ENCODE assay signal across 10 cellular contexts in the genomic region with DNA sequence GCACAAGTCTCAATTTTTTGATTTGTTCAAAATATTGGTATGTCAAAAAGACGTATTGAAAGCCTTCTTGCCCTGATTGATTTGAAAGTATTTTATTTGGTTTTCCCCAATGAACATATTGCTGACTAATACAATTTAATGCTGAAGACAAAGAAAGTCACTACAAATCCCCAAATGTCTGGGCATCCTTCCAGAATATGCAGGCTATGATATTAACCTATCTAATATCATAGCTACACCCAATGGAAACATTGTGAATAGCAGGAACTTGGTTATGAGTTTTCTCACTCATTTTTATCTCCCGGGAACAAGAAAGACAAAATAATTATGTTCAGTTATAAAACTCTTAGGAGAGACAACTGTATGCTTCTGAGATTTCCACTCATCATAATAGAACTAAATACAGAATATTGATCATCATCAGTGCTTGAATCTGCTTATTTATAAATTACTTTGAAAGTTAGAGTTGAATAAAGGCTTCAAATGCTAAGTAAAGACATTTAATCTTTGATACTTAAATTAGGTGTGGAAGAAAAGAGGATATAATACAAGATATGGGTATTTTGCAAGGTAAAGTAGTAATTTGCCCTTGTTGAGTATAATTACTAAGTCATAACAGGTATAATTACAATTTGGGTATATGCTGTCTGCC.
DNase-seq lines count a peak whose midpoint lies in the region; ATAC-seq, FAIRE-seq and TF ChIP-seq lines count a peak whose summit lies in the region.
"Had no signal": no experiment of that assay in that cellular context is flagged by ENCODE, and none has a peak within 500 bp of the region (broad histone marks: within the 10 kb centered on the region; RNA-seq: fewer than 3 reads in every experiment).

No MANE protein-coding gene starts in this region.

- no peaks in the 10 kb centered on the region for H3K27me3 Mint-ChIP-seq in neural crest cell (ENCODE audit: low read depth)
- peaks cover 5% of the 10 kb centered on the region for H3K27me3 Mint-ChIP-seq in activated CD4-positive, alpha-beta T cell treated with anti-CD3 and anti-CD28 coated beads for 36 hours

- H3K4me3 ChIP-seq in cardiac fibroblast (replicated peaks in 1 of 2; ENCODE audit: low read depth in 2 of 2, low read length in 2 of 2), result no peak overlapping the region

- ATAC-seq in HG02588 (IDR thresholded peaks at IDR 0.05; ENCODE audit: unreplicated experiment), result no peak
- ATAC-seq in activated CD4-positive, alpha-beta T cell treated with anti-CD3 and anti-CD28 coated beads for 36 hours, result no peak

- peaks cover 7% of the 10 kb centered on the region for H3K36me3 Mint-ChIP-seq in neural crest cell (ENCODE audit: low read depth)
- H3K36me3 Mint-ChIP-seq in activated CD4-positive, alpha-beta T cell treated with anti-CD3 and anti-CD28 coated beads for 36 hours (ENCODE audit: low read depth), result no peaks in the 10 kb centered on the region

- H3K4me3 Mint-ChIP-seq in neural crest cell, result no peak overlapping the region
- H3K4me3 Mint-ChIP-seq in activated CD4-positive, alpha-beta T cell treated with anti-CD3 and anti-CD28 coated beads for 36 hours, result no peak overlapping the region
- H3K4me3 Mint-ChIP-seq: dendritic cell treated with granulocyte-macrophage colony-stimulating factor and Interleukin-4, amounts not matched to agents 40 ng/mL and 50 ng/mL, for 4 days; stimulated activated naive CD8-positive, alpha-beta T cell treated with anti-CD3 and anti-CD28 coated beads, Interleukin-15, Interleukin-2, amounts not matched to agents 100 ng/mL and 50 ng/mL, for 24 hours had no signal

- intact Hi-C loops in activated CD4-positive, alpha-beta T cell treated with anti-CD3 and anti-CD28 coated beads for 36 hours (cut with DNase I, micrococcal nuclease), result no loop called here

- DNase-seq in D721Med (ENCODE audit: insufficient read length, low spot score), result no peak
- peak; percentile 12 for DNase-seq in NCI-H2029 (lab: John Stamatoyannopoulos, UW)
- DNase-seq in cardiac fibroblast (ENCODE audit: low read depth in 2 of 2), result peak; percentile 94 to 96
- no peak for DNase-seq in neural crest cell (ENCODE audit: low read depth, low spot score)
- DNase-seq in NCI-H345 (lab: John Stamatoyannopoulos, UW), result no peak
- no peak for DNase-seq in activated CD4-positive, alpha-beta T cell treated with anti-CD3 and anti-CD28 coated beads for 36 hours
- DNase-seq in stimulated activated CD4-positive, alpha-beta T cell treated with anti-CD3 and anti-CD28 coated beads, Interleukin-4, amount 100 ng/mL, for 4 hours, result no peak

- peaks cover 5% of the 10 kb centered on the region for H3K9me3 Mint-ChIP-seq in neural crest cell
- no peaks in the 10 kb centered on the region for H3K9me3 Mint-ChIP-seq in activated CD4-positive, alpha-beta T cell treated with anti-CD3 and anti-CD28 coated beads for 36 hours (ENCODE audit: low read depth)
- H3K9me3 Mint-ChIP-seq: dendritic cell treated with granulocyte-macrophage colony-stimulating factor and Interleukin-4, amounts not matched to agents 40 ng/mL and 50 ng/mL, for 4 days; stimulated activated naive CD8-positive, alpha-beta T cell treated with anti-CD3 and anti-CD28 coated beads, Interleukin-15, Interleukin-2, amounts not matched to agents 100 ng/mL and 50 ng/mL, for 24 hours had no signal

- H3K27ac Mint-ChIP-seq in neural crest cell (ENCODE audit: unreplicated experiment), result no peak overlapping the region
- no peak overlapping the region for H3K27ac Mint-ChIP-seq in activated CD4-positive, alpha-beta T cell treated with anti-CD3 and anti-CD28 coated beads for 36 hours
- H3K27ac Mint-ChIP-seq: dendritic cell treated with granulocyte-macrophage colony-stimulating factor and Interleukin-4, amounts not matched to agents 40 ng/mL and 50 ng/mL, for 4 days; stimulated activated naive CD8-positive, alpha-beta T cell treated with anti-CD3 and anti-CD28 coated beads, Interleukin-15, Interleukin-2, amounts not matched to agents 100 ng/mL and 50 ng/mL, for 24 hours had no signal

- CTCF ChIA-PET in activated CD4-positive, alpha-beta T cell treated with anti-CD3 and anti-CD28 coated beads for 36 hours (lab: Charles Lee), result no interaction called here

- peaks cover 23% of the 10 kb centered on the region for H3K4me1 Mint-ChIP-seq in neural crest cell
- H3K4me1 Mint-ChIP-seq in activated CD4-positive, alpha-beta T cell treated with anti-CD3 and anti-CD28 coated beads for 36 hours, result no peaks in the 10 kb centered on the region

- POLR2A ChIA-PET in activated CD4-positive, alpha-beta T cell treated with anti-CD3 and anti-CD28 coated beads for 36 hours (lab: Charles Lee), result no interaction called here

- TF ChIP-seq CTCF in D721Med (IDR thresholded peaks at IDR 0.05; ENCODE audit: insufficient read depth, missing control alignments) (peak; percentile 89), cardiac fibroblast (IDR thresholded peaks at IDR 0.05; ENCODE audit: low read depth, low read length) (peak; percentile 78), neural crest cell (conservative IDR thresholded peaks at IDR 0.05) (peak; percentile 55)

- FAIRE-seq in D721Med (lab: Jason Lieb, UNC), result peak; percentile 29

Comparison
In these comparisons a context has a peak if more than half of its experiments do, and no peak if none do; other contexts are left out.
1. DNase-seq: peak in NCI-H2029 (single experiment) and cardiac fibroblast (2 of 2); none in D721Med (single experiment), neural crest cell (single experiment), NCI-H345 (single experiment), activated CD4-positive, alpha-beta T cell treated with anti-CD3 and anti-CD28 coated beads for 36 hours (single experiment) and stimulated activated CD4-positive, alpha-beta T cell treated with anti-CD3 and anti-CD28 coated beads, Interleukin-4, amount 100 ng/mL, for 4 hours (0 of 2).
2. Peak in every context shown above with its lines, with median percentiles within 50 percentile points of each other: CTCF ChIP-seq.